34 cellular contexts compared by ENCODE assay signal in the genomic region with DNA sequence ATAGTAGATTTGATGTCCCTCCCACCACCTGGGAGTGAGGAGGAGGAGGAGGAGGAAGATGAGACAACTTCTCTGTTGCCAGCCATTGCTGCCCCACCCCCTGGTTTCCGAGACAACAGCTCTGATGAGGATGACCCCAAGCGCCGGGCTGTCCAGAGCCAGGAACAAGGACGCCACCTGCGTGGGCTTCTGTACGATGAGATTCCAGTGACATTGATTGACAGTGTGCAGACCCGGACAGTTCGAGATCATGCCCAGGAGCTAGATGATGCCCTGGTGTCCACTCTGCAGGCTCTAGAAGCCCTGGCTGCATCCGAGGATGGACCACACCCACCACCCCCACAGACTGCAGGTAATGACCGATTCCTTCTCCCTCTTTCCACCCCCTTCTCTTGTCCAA.
"Had no signal": no experiment of that assay in that cellular context is flagged by ENCODE, and none has a peak within 500 bp of the region (broad histone marks: within the 10 kb centered on the region; RNA-seq: fewer than 3 reads in every experiment).

No MANE protein-coding gene starts in this region.

- H3K27ac Mint-ChIP-seq: activated B cell treated with CpG ODN at 0.5 μM for 24 hours; activated CD4-positive, alpha-beta memory T cell treated with anti-CD3 and anti-CD28 coated beads for 36 hours; activated CD4-positive, alpha-beta T cell treated with anti-CD3 and anti-CD28 coated beads, Interleukin-2, amount 10 ng/mL, durations not matched to agents 24 days and 14 days; activated CD8-positive, alpha-beta T cell treated with anti-CD3 and anti-CD28 coated beads for 36 hours; activated naive CD4-positive, alpha-beta T cell treated with anti-CD3 and anti-CD28 coated beads for 36 hours; activated naive CD4-positive, alpha-beta T cell treated with anti-CD3 and anti-CD28 coated beads, Interleukin-2, amount 50 U/mL, for 72 hours; activated naive CD8-positive, alpha-beta T cell treated with anti-CD3 and anti-CD28 coated beads for 36 hours; activated T-cell treated with anti-CD3 and anti-CD28 coated beads, Interleukin-2, amount 50 U/mL, for 72 hours; activated T-helper 1 cell treated with anti-CD3 and anti-CD28 coated beads, Interleukin-12 subunit alpha, Interleukin-12 subunit beta, Interleukin-2, Interleukin-4 antibody, amounts not matched to agents 30 ng/mL and 10 ng/mL and 1 ng/mL, durations not matched to agents 14 hours and 24 hours and 36 hours; activated T-helper 17 cell treated with anti-CD3 and anti-CD28 coated beads, Interleukin-2, amount 50 U/mL, for 72 hours; T-helper 1 cell treated with Interleukin-12 subunit alpha and Interleukin-12 subunit beta and Interleukin-4 antibody, amounts not matched to agents 30 μg/mL and 1 μg/mL, for 36 hours; T-helper 2 cell treated with Interferon-gamma antibody and Interleukin-4, amounts not matched to agents 5 μg/mL and 100 μg/mL, for 36 hours had no signal

- H3K4me1 ChIP-seq: adrenal gland, body of pancreas, breast epithelium had no signal

- H3K4me3 ChIP-seq: adrenal gland, body of pancreas, breast epithelium had no signal

- H3K9me3 Mint-ChIP-seq: activated B cell treated with CpG ODN at 0.5 μM for 24 hours; activated CD4-positive, alpha-beta memory T cell treated with anti-CD3 and anti-CD28 coated beads for 36 hours; activated CD4-positive, alpha-beta T cell treated with anti-CD3 and anti-CD28 coated beads, Interleukin-2, amount 10 ng/mL, durations not matched to agents 24 days and 14 days; activated CD8-positive, alpha-beta T cell treated with anti-CD3 and anti-CD28 coated beads for 36 hours; activated naive CD4-positive, alpha-beta T cell treated with anti-CD3 and anti-CD28 coated beads for 36 hours; activated naive CD4-positive, alpha-beta T cell treated with anti-CD3 and anti-CD28 coated beads, Interleukin-2, amount 50 U/mL, for 72 hours; activated naive CD8-positive, alpha-beta T cell treated with anti-CD3 and anti-CD28 coated beads for 36 hours; activated T-cell treated with anti-CD3 and anti-CD28 coated beads, Interleukin-2, amount 50 U/mL, for 4 hours; activated T-cell treated with anti-CD3 and anti-CD28 coated beads, Interleukin-2, amount 50 U/mL, for 72 hours; activated T-helper 1 cell treated with anti-CD3 and anti-CD28 coated beads, Interleukin-12 subunit alpha, Interleukin-12 subunit beta, Interleukin-2, Interleukin-4 antibody, amounts not matched to agents 30 ng/mL and 10 ng/mL and 1 ng/mL, durations not matched to agents 14 hours and 24 hours and 36 hours; activated T-helper 17 cell treated with anti-CD3 and anti-CD28 coated beads, Interleukin-2, amount 50 U/mL, for 72 hours; T-helper 1 cell treated with Interleukin-12 subunit alpha and Interleukin-12 subunit beta and Interleukin-4 antibody, amounts not matched to agents 30 μg/mL and 1 μg/mL, for 36 hours; T-helper 2 cell treated with Interferon-gamma antibody and Interleukin-4, amounts not matched to agents 5 μg/mL and 100 μg/mL, for 36 hours had no signal

- H3K4me1 Mint-ChIP-seq: activated B cell treated with CpG ODN at 0.5 μM for 24 hours; activated CD4-positive, alpha-beta T cell treated with anti-CD3 and anti-CD28 coated beads, Interleukin-2, amount 10 ng/mL, durations not matched to agents 24 days and 14 days; activated naive CD8-positive, alpha-beta T cell treated with anti-CD3 and anti-CD28 coated beads for 36 hours; activated T-helper 17 cell treated with anti-CD3 and anti-CD28 coated beads, Interleukin-2, amount 50 U/mL, for 72 hours had no signal

- H3K27me3 Mint-ChIP-seq: activated B cell treated with CpG ODN at 0.5 μM for 24 hours; activated CD4-positive, alpha-beta T cell treated with anti-CD3 and anti-CD28 coated beads, Interleukin-2, amount 10 ng/mL, durations not matched to agents 24 days and 14 days; activated CD8-positive, alpha-beta T cell treated with anti-CD3 and anti-CD28 coated beads for 36 hours; activated naive CD8-positive, alpha-beta T cell treated with anti-CD3 and anti-CD28 coated beads for 36 hours; activated T-helper 17 cell treated with anti-CD3 and anti-CD28 coated beads, Interleukin-2, amount 50 U/mL, for 72 hours had no signal

- DNase-seq: activated B cell treated with CpG ODN at 0.5 μM for 24 hours; activated CD4-positive, alpha-beta memory T cell treated with anti-CD3 and anti-CD28 coated beads for 36 hours; activated CD4-positive, alpha-beta T cell treated with anti-CD3 and anti-CD28 coated beads for 4 hours; activated CD4-positive, alpha-beta T cell treated with anti-CD3 and anti-CD28 coated beads, Interleukin-2, amount 10 ng/mL, durations not matched to agents 24 days and 14 days; activated CD4-positive, alpha-beta T cell treated with anti-CD3 and anti-CD28 coated beads, Interleukin-2, amount 50 U/mL, for 1 hour; activated CD4-positive, alpha-beta T cell treated with anti-CD3 and anti-CD28 coated beads, Interleukin-2, amount 50 U/mL, for 4 hours; activated CD4-positive, CD25-positive, alpha-beta regulatory T cell treated with anti-CD3 and anti-CD28 coated beads, Interleukin-2, amount 50 U/mL, for 72 hours; activated CD8-positive, alpha-beta memory T cell treated with anti-CD3 and anti-CD28 coated beads, Interleukin-2, amount 50 U/mL, for 4 hours; activated CD8-positive, alpha-beta T cell treated with anti-CD3 and anti-CD28 coated beads for 36 hours; activated effector memory CD4-positive, alpha-beta T cell treated with anti-CD3 and anti-CD28 coated beads, Interleukin-2, amount 50 U/mL, for 16 hours; activated gamma-delta T cell treated with Interleukin-2 at 50 U/mL for 16 hours; activated naive CD4-positive, alpha-beta T cell; activated naive CD4-positive, alpha-beta T cell treated with anti-CD3 and anti-CD28 coated beads for 36 hours; activated naive CD4-positive, alpha-beta T cell treated with anti-CD3 and anti-CD28 coated beads, Interleukin-2, amount 50 U/mL, for 16 hours; activated naive CD8-positive, alpha-beta T cell treated with anti-CD3 and anti-CD28 coated beads for 36 hours; activated T-cell treated with anti-CD3 and anti-CD28 coated beads for 4 hours; activated T-cell treated with anti-CD3 and anti-CD28 coated beads, Interleukin-2, amount 50 U/mL, for 1 hour; activated T-cell treated with anti-CD3 and anti-CD28 coated beads, Interleukin-2, amount 50 U/mL, for 4 hours; activated T-cell treated with anti-CD3 and anti-CD28 coated beads, Interleukin-2, amount 50 U/mL, for 72 hours; adrenal gland; amniotic stem cell; aorta; body of pancreas; brain microvascular endothelial cell; central memory CD4-positive, alpha-beta T cell; T-helper 1 cell; T-helper 2 cell; T-helper 9 cell had no signal

- H3K36me3 ChIP-seq: adrenal gland, brain microvascular endothelial cell, breast epithelium had no signal

- H3K4me3 Mint-ChIP-seq: activated B cell treated with CpG ODN at 0.5 μM for 24 hours; activated CD4-positive, alpha-beta memory T cell treated with anti-CD3 and anti-CD28 coated beads for 36 hours; activated CD4-positive, alpha-beta T cell treated with anti-CD3 and anti-CD28 coated beads, Interleukin-2, amount 10 ng/mL, durations not matched to agents 24 days and 14 days; activated CD8-positive, alpha-beta T cell treated with anti-CD3 and anti-CD28 coated beads for 36 hours; activated naive CD4-positive, alpha-beta T cell treated with anti-CD3 and anti-CD28 coated beads for 36 hours; activated naive CD8-positive, alpha-beta T cell treated with anti-CD3 and anti-CD28 coated beads for 36 hours; activated T-cell treated with anti-CD3 and anti-CD28 coated beads, Interleukin-2, amount 50 U/mL, for 4 hours; activated T-cell treated with anti-CD3 and anti-CD28 coated beads, Interleukin-2, amount 50 U/mL, for 72 hours; activated T-helper 1 cell treated with anti-CD3 and anti-CD28 coated beads, Interleukin-12 subunit alpha, Interleukin-12 subunit beta, Interleukin-2, Interleukin-4 antibody, amounts not matched to agents 30 ng/mL and 10 ng/mL and 1 ng/mL, durations not matched to agents 14 hours and 24 hours and 36 hours; activated T-helper 17 cell treated with anti-CD3 and anti-CD28 coated beads, Interleukin-2, amount 50 U/mL, for 72 hours; T-helper 1 cell treated with Interleukin-12 subunit alpha and Interleukin-12 subunit beta and Interleukin-4 antibody, amounts not matched to agents 30 μg/mL and 1 μg/mL, for 36 hours; T-helper 2 cell treated with Interferon-gamma antibody and Interleukin-4, amounts not matched to agents 5 μg/mL and 100 μg/mL, for 36 hours had no signal

- H3K9me3 ChIP-seq: adrenal gland, body of pancreas, breast epithelium had no signal

- H3K27ac ChIP-seq: adrenal gland, body of pancreas, brain microvascular endothelial cell, breast epithelium had no signal

- H3K27me3 ChIP-seq: body of pancreas, brain microvascular endothelial cell had no signal

- H3K36me3 Mint-ChIP-seq: activated CD4-positive, alpha-beta memory T cell treated with anti-CD3 and anti-CD28 coated beads for 36 hours; activated naive CD4-positive, alpha-beta T cell treated with anti-CD3 and anti-CD28 coated beads, Interleukin-2, amount 50 U/mL, for 72 hours; activated naive CD8-positive, alpha-beta T cell treated with anti-CD3 and anti-CD28 coated beads for 36 hours had no signal

- ATAC-seq: activated CD8-positive, alpha-beta T cell treated with anti-CD3 and anti-CD28 coated beads for 36 hours; activated naive CD4-positive, alpha-beta T cell treated with anti-CD3 and anti-CD28 coated beads, Interleukin-2, amount 50 U/mL, for 72 hours; activated T-cell treated with anti-CD3 and anti-CD28 coated beads, Interleukin-2, amount 50 U/mL, for 4 hours; activated T-cell treated with anti-CD3 and anti-CD28 coated beads, Interleukin-2, amount 50 U/mL, for 72 hours; activated T-helper 17 cell treated with anti-CD3 and anti-CD28 coated beads, Interleukin-2, amount 50 U/mL, for 72 hours; body of pancreas had no signal
